ENCODE assay signal across 18 cellular contexts in the genomic region with DNA sequence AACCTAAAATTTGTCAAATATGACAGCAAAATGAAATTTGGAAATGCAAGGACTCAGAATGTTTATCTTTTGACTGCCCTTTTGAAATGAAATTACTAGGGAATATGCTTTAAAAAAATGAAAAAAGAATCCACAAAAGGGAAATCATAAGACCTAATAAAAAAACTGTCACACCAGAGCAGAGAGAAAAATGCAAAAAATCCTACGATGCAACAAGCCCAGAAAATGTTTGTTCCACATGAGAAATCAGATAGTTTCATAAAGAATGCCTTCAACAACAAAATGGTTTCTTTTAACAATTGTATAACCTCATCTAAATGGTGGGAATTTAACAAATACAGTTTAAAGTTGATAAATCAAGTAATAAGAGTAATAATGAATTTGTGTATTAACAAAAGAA. TPM values are rescaled to one million over a fixed set of nuclear protein-coding genes. Genes with fewer than 3 reads are reported as not detected.
DNase-seq lines count a peak whose midpoint lies in the region; ATAC-seq and TF ChIP-seq lines count a peak whose summit lies in the region.
"Had no signal": no experiment of that assay in that cellular context is flagged by ENCODE, and none has a peak within 500 bp of the region (broad histone marks: within the 10 kb centered on the region; RNA-seq: fewer than 3 reads in every experiment).

No MANE protein-coding gene starts in this region.

- 41 to 58% (median 46%) methylated on average over 1 of the region's 1 CpG for WGBS in heart left ventricle, 4 donors
- WGBS in tibial nerve, 2 donors = 14 to 26% methylated on average over 1 of the region's 1 CpG
- 93% methylated on average over 1 of the region's 1 CpG for WGBS in hepatocyte (ENCODE audit: low lambda C conversion rate, missing lambda C conversion rate)

- H3K27me3 Mint-ChIP-seq in natural killer cell (ENCODE audit: low read depth in 2 of 2) = no peaks in the 10 kb centered on the region
- H3K27me3 Mint-ChIP-seq: activated T-cell treated with anti-CD3 and anti-CD28 coated beads, Interleukin-2, amount 50 U/mL, for 24 hours; progenitor cell of endocrine pancreas had no signal

- peaks cover 20% of the 10 kb centered on the region for H3K79me2 ChIP-seq in hepatocyte

- TF ChIP-seq CTCF in heart left ventricle (IDR thresholded peaks at IDR 0.05) (no peak), choroid plexus epithelial cell (conservative IDR thresholded peaks at IDR 0.05; ENCODE audit: low read depth, low read length) (no peak), natural killer cell (IDR thresholded peaks at IDR 0.05) (no peak), tibial nerve (IDR thresholded peaks at IDR 0.05) (no peak), hepatocyte (IDR thresholded peaks at IDR 0.05; ENCODE audit: poor library complexity) (no peak)

- no peak for TF ChIP-seq POLR2A in heart left ventricle (IDR thresholded peaks at IDR 0.05)
- no peak for TF ChIP-seq POLR2A in tibial nerve (IDR thresholded peaks at IDR 0.05)

- peak overlapping the region; percentile 77 to 95 for H3K27ac Mint-ChIP-seq in natural killer cell

- H3K4me3 ChIP-seq in heart left ventricle = peak overlapping the region in 7 of 12 donors; percentile 6 to 75 (median 25)
- H3K4me3 ChIP-seq in choroid plexus epithelial cell (ENCODE audit: low read depth, low read length) = no peak overlapping the region
- no peak overlapping the region for H3K4me3 ChIP-seq in tibial nerve
- H3K4me3 ChIP-seq in hepatocyte = no peak overlapping the region
- H3K4me3 ChIP-seq: GM12878 had no signal

- no peaks in the 10 kb centered on the region for H3K9me3 ChIP-seq in heart left ventricle
- H3K9me3 ChIP-seq in tibial nerve = no peaks in the 10 kb centered on the region
- H3K9me3 ChIP-seq in hepatocyte (ENCODE audit: low read depth) = no peaks in the 10 kb centered on the region

- H3K27ac ChIP-seq in heart left ventricle = peak overlapping the region; percentile 42 to 94 (median 72)
- peak overlapping the region; percentile 7 to 85 (median 73) for H3K27ac ChIP-seq in tibial nerve
- H3K27ac ChIP-seq in hepatocyte = no peak overlapping the region

- H3K4me3 Mint-ChIP-seq in natural killer cell = no peak overlapping the region
- H3K4me3 Mint-ChIP-seq: activated T-cell treated with anti-CD3 and anti-CD28 coated beads, Interleukin-2, amount 50 U/mL, for 24 hours had no signal

- H4K20me1 ChIP-seq in hepatocyte (ENCODE audit: insufficient read depth, poor library complexity, severe bottlenecking) = no peaks in the 10 kb centered on the region

- H3K9me2 ChIP-seq in hepatocyte (replicated peaks; ENCODE audit: insufficient read depth) = no peaks in the 10 kb centered on the region

- DNase-seq in heart left ventricle (no peak), Right ventricle myocardium superior (no peak), choroid plexus epithelial cell (ENCODE audit: low read depth) (peak; percentile 42), natural killer cell (no peak), tibial nerve (ENCODE audit: low spot score in 2 of 2) (no peak), hepatocyte (ENCODE audit: low spot score) (no peak)
- DNase-seq: activated CD4-positive, alpha-beta T cell treated with anti-CD3 and anti-CD28 coated beads for 48 hours; activated T-cell treated with anti-CD3 and anti-CD28 coated beads, Interleukin-2, amount 50 U/mL, for 24 hours; hippocampal formation; NCI-H187 treated with DMSO at 0.1 percent for 48 hours; NCI-H510A; stimulated activated CD4-positive, alpha-beta T cell treated with anti-CD3 and anti-CD28 coated beads, Interleukin-1b, Interleukin-23, amount 100 ng/mL, for 48 hours; T1000; trophoblast cell had no signal

- H3K27me3 ChIP-seq in heart left ventricle = no peaks in the 10 kb centered on the region
- H3K27me3 ChIP-seq in tibial nerve = no peaks in the 10 kb centered on the region
- no peaks in the 10 kb centered on the region for H3K27me3 ChIP-seq in hepatocyte

- H3K4me1 ChIP-seq in heart left ventricle (peaks cover 0 to 90% (median 22%) of the 10 kb centered on the region in 12 donors), tibial nerve (peaks cover 0 to 86% (median 15%) of the 10 kb centered on the region in 4 donors), hepatocyte (ENCODE audit: insufficient read depth) (peaks cover 18% of the 10 kb centered on the region)

- ATAC-seq in heart left ventricle (no peak), Right ventricle myocardium superior (ENCODE audit: poor library complexity) (no peak), natural killer cell (no peak), GM21390 (IDR thresholded peaks at IDR 0.05; ENCODE audit: unreplicated experiment) (no peak), GM19455 (IDR thresholded peaks at IDR 0.05; ENCODE audit: unreplicated experiment) (no peak)
- ATAC-seq: GM12878 had no signal

- no peaks in the 10 kb centered on the region for H3K9me3 Mint-ChIP-seq in natural killer cell
- H3K9me3 Mint-ChIP-seq: activated T-cell treated with anti-CD3 and anti-CD28 coated beads, Interleukin-2, amount 50 U/mL, for 24 hours had no signal

- H3K36me3 ChIP-seq in heart left ventricle (peaks cover 0 to 5% (median 0%) of the 10 kb centered on the region in 9 donors), tibial nerve (no peaks in the 10 kb centered on the region), hepatocyte (replicated peaks; ENCODE audit: insufficient read depth, low read depth) (no peaks in the 10 kb centered on the region)

- H3K4me1 Mint-ChIP-seq in natural killer cell = peaks cover 68% of the 10 kb centered on the region in 2 donors

- H3K4me2 ChIP-seq in hepatocyte = no peak overlapping the region

- H3K36me3 Mint-ChIP-seq in natural killer cell = no peaks in the 10 kb centered on the region

- TF ChIP-seq EP300 in tibial nerve (IDR thresholded peaks at IDR 0.05) = no peak

- intact Hi-C loops in heart left ventricle (cut with DNase I) = loop anchor here in 9 of 10 donors (5.0 to 10.0 kb wide), 8 partner anchors 90 to 177 kb away; a partner anchor contains a TSS
- intact Hi-C loops in Right ventricle myocardium superior (cut with DNase I) = no loop called here
- intact Hi-C loops in natural killer cell (cut with micrococcal nuclease) = loop anchor here (5.0 kb wide), 3 partner anchors 157 to 248 kb away; no protein-coding TSS in a partner anchor

- no peak overlapping the region for H2AFZ ChIP-seq in hepatocyte

RNA-seq across cellular contexts. Expression of a gene that starts 8.0 kb away (rescaled TPM):
- total RNA-seq in heart left ventricle = 10 to 100 TPM in 8 of 9 donors, 1 to 10 TPM in 1; 6.7 to 47.9 (median 16.6) TPM
- 10 to 100 TPM in 1 of 2 donors, 1 to 10 TPM in 1; 9.8 to 17.0 TPM for polyA plus RNA-seq in heart left ventricle
- 10.3 TPM for total RNA-seq in Right ventricle myocardium superior
- 10 to 100 TPM; 38.5 to 48.9 (median 41.1) TPM for total RNA-seq in natural killer cell
- 10 to 100 TPM; 19.9 to 28.6 (median 23.6) TPM for total RNA-seq in tibial nerve
- 22.8 and 25.4 TPM in 2 replicates for total RNA-seq in hepatocyte
- 7.2 and 8.2 TPM in 2 replicates for polyA plus RNA-seq in hepatocyte

Comparison
In these comparisons a context has a peak if more than half of its experiments do, and no peak if none do; other contexts are left out.
1. H3K4me3 ChIP-seq: peak in heart left ventricle (7 of 12); none in choroid plexus epithelial cell (single experiment), tibial nerve (0 of 4) and hepatocyte (single experiment).